In the genomic region with DNA sequence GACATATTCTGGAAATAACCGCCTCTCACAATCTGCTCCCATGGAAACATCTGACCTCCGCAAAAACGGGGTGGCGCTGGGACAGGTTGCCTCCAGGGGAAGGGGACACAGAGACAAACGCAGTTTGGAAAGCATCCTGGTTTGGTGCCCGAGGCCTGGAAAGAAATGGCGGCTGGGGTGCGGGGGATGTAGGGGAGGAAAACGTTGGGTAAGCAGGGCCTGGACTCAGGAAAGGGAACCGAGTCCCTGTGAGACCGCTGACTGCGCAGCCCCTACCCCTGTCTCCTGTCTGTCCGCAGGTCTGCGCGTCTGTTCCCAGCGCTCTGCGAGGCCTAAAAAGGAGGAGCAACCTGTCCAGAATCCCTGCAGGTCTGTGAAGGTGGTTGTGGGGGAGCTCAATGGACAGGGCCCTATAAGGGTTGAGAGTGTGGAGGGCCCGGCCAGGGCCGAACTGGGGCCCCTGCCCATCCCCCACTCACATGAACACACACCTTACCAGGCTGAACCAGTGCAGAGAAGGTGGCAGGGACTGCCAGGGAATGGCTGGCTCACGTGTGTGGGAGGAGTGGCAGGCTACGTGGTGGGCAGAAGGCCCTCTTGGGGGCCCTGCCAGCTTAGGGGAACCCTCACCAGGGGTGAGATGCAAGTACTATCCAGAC, we compare ENCODE assay signal across 8 cellular contexts. TPM values are rescaled to one million over a fixed set of nuclear protein-coding genes. Genes with fewer than 3 reads are reported as not detected.
DNase-seq lines count a peak whose midpoint lies in the region; ATAC-seq, FAIRE-seq and TF ChIP-seq lines count a peak whose summit lies in the region.

No MANE protein-coding gene starts in this region.

- no peaks in the 10 kb centered on the region for H3K27me3 ChIP-seq in suprapubic skin

- CTCF ChIA-PET in activated CD4-positive, alpha-beta T cell treated with anti-CD3 and anti-CD28 coated beads, Interleukin-2, amount 10 ng/mL, durations not matched to agents 7 days and 5 days (lab: Charles Lee), result no interaction called here

- TF ChIP-seq EP300 in suprapubic skin (IDR thresholded peaks at IDR 0.05), result no peak

- H3K4me3 ChIP-seq in kidney (ENCODE audit: low read length in 2 of 2) (peak overlapping the region; percentile 55 to 71), suprapubic skin (peak overlapping the region; percentile 63)

- H3K9me3 Mint-ChIP-seq in activated CD4-positive, alpha-beta T cell treated with anti-CD3 and anti-CD28 coated beads, Interleukin-2, amount 10 ng/mL, durations not matched to agents 7 days and 5 days, result no peaks in the 10 kb centered on the region

- TF ChIP-seq CTCF in kidney (IDR thresholded peaks at IDR 0.05; ENCODE audit: borderline replicate concordance, extremely low read depth, insufficient read depth) (no peak), suprapubic skin (IDR thresholded peaks at IDR 0.05) (no peak)

- no peak for FAIRE-seq in kidney (lab: Jason Lieb, UNC)

- ATAC-seq in HG03196 (IDR thresholded peaks at IDR 0.05; ENCODE audit: unreplicated experiment), result peak; percentile 34
- ATAC-seq in GM19467 (IDR thresholded peaks at IDR 0.05; ENCODE audit: unreplicated experiment), result no peak

- intact Hi-C loops in kidney (cut with DNase I), result no loop called here

- H3K27ac ChIP-seq in kidney (ENCODE audit: low read depth in 2 of 2, low read length in 2 of 2) (peak overlapping the region; percentile 89 to 93), suprapubic skin (peak overlapping the region; percentile 86)

- no peak overlapping the region for H3K27ac Mint-ChIP-seq in activated CD4-positive, alpha-beta T cell treated with anti-CD3 and anti-CD28 coated beads, Interleukin-2, amount 10 ng/mL, durations not matched to agents 7 days and 5 days

- WGBS in suprapubic skin, result 28% methylated on average over 21 of the region's 21 CpGs

- H3K27me3 Mint-ChIP-seq in activated CD4-positive, alpha-beta T cell treated with anti-CD3 and anti-CD28 coated beads, Interleukin-2, amount 10 ng/mL, durations not matched to agents 7 days and 5 days, result peaks cover 12% of the 10 kb centered on the region

- DNase-seq in activated CD4-positive, alpha-beta T cell treated with anti-CD3 and anti-CD28 coated beads, Interleukin-2, amount 10 ng/mL, durations not matched to agents 7 days and 5 days, result no peak
- no peak for DNase-seq in activated CD4-positive, alpha-beta T cell treated with anti-CD3 and anti-CD28 coated beads for 4 hours
- peak; percentile 5 for DNase-seq in astrocyte of the hippocampus (ENCODE audit: low read depth, low spot score)
- DNase-seq in kidney, result peak; percentile 78
- peak in 1 of 2 donors; percentile 63 for DNase-seq in suprapubic skin (ENCODE audit: low spot score in 2 of 2)
- no peak for DNase-seq in middle frontal gyrus (ENCODE audit: extremely low spot score, low spot score)

- peak overlapping the region; percentile 73 for H3K4me3 Mint-ChIP-seq in activated CD4-positive, alpha-beta T cell treated with anti-CD3 and anti-CD28 coated beads, Interleukin-2, amount 10 ng/mL, durations not matched to agents 7 days and 5 days

- H3K4me1 Mint-ChIP-seq in activated CD4-positive, alpha-beta T cell treated with anti-CD3 and anti-CD28 coated beads, Interleukin-2, amount 10 ng/mL, durations not matched to agents 7 days and 5 days, result peaks cover 7% of the 10 kb centered on the region

- POLR2A ChIA-PET in activated CD4-positive, alpha-beta T cell treated with anti-CD3 and anti-CD28 coated beads, Interleukin-2, amount 10 ng/mL, durations not matched to agents 7 days and 5 days (lab: Charles Lee), result no interaction called here

- H3K9me3 ChIP-seq in kidney (ENCODE audit: control insufficient read depth in 1 of 2, low read length in 2 of 2), result no peaks in the 10 kb centered on the region
- H3K9me3 ChIP-seq in suprapubic skin, result no peaks in the 10 kb centered on the region

- TF ChIP-seq POLR2A in suprapubic skin (IDR thresholded peaks at IDR 0.05), result no peak

- H3K4me1 ChIP-seq in kidney (ENCODE audit: control insufficient read depth in 1 of 2, insufficient read depth in 1 of 2, low read depth in 1 of 2, low read length in 2 of 2) (no peaks in the 10 kb centered on the region), suprapubic skin (peaks cover 7% of the 10 kb centered on the region)

- H3K36me3 Mint-ChIP-seq in activated CD4-positive, alpha-beta T cell treated with anti-CD3 and anti-CD28 coated beads, Interleukin-2, amount 10 ng/mL, durations not matched to agents 7 days and 5 days (ENCODE audit: low read depth), result peaks cover 1% of the 10 kb centered on the region

- H3K36me3 ChIP-seq in kidney (ENCODE audit: control insufficient read depth in 1 of 2, insufficient read depth in 2 of 2, low read length in 2 of 2), result no peaks in the 10 kb centered on the region
- H3K36me3 ChIP-seq in suprapubic skin, result no peaks in the 10 kb centered on the region

- peak overlapping the region; percentile 65 to 69 for H3K9ac ChIP-seq in kidney (ENCODE audit: low read length in 2 of 2)

RNA-seq across cellular contexts. Expression of gene TCEAL3, which starts 0.7 kb away (rescaled TPM):
- 1 to 10 TPM; 2.1 to 4.0 TPM for total RNA-seq in activated CD4-positive, alpha-beta T cell treated with anti-CD3 and anti-CD28 coated beads, Interleukin-2, amount 10 ng/mL, durations not matched to agents 7 days and 5 days
- total RNA-seq in kidney (34.2 TPM), suprapubic skin (10 to 100 TPM in 3 of 4 donors, 1 to 10 TPM in 1; 9.2 to 18.3 (median 13.8) TPM)
- 70.1 TPM for polyA plus RNA-seq in kidney (ENCODE audit: insufficient read depth, low read depth, low replicate concordance)

RNA-seq across cellular contexts. Expression of gene TCEAL1, which starts 20.3 kb away (rescaled TPM):
- 1 to 10 TPM; 5.7 to 6.2 TPM for total RNA-seq in activated CD4-positive, alpha-beta T cell treated with anti-CD3 and anti-CD28 coated beads, Interleukin-2, amount 10 ng/mL, durations not matched to agents 7 days and 5 days
- total RNA-seq in kidney (30.3 TPM), suprapubic skin (10 to 100 TPM; 49.3 to 63.1 (median 54.3) TPM)
- 32.5 TPM for polyA plus RNA-seq in kidney (ENCODE audit: insufficient read depth, low read depth, low replicate concordance)

RNA-seq across cellular contexts. Expression of gene TCEAL4, which starts 23.1 kb away (rescaled TPM):
- 1 to 10 TPM; 4.9 to 5.1 TPM for total RNA-seq in activated CD4-positive, alpha-beta T cell treated with anti-CD3 and anti-CD28 coated beads, Interleukin-2, amount 10 ng/mL, durations not matched to agents 7 days and 5 days
- 96.8 TPM for total RNA-seq in kidney
- 193 TPM for polyA plus RNA-seq in kidney (ENCODE audit: insufficient read depth, low read depth, low replicate concordance)
- total RNA-seq in suprapubic skin, result 10 to 100 TPM; 56.3 to 71.1 (median 67.4) TPM

Comparison
In these comparisons a context has a peak if more than half of its experiments do, and no peak if none do; other contexts are left out.
1. DNase-seq: peak in astrocyte of the hippocampus (single experiment) and kidney (single experiment); none in activated CD4-positive, alpha-beta T cell treated with anti-CD3 and anti-CD28 coated beads, Interleukin-2, amount 10 ng/mL, durations not matched to agents 7 days and 5 days (single experiment), activated CD4-positive, alpha-beta T cell treated with anti-CD3 and anti-CD28 coated beads for 4 hours (0 of 2) and middle frontal gyrus (single experiment).
2. RNA of gene TCEAL4, which starts 23.1 kb away (total RNA-seq): 96.8 TPM in kidney (single experiment) and 56.3 to 71.1 TPM in suprapubic skin; 4.9 to 5.1 TPM in activated CD4-positive, alpha-beta T cell treated with anti-CD3 and anti-CD28 coated beads, Interleukin-2, amount 10 ng/mL, durations not matched to agents 7 days and 5 days; every median in the first group is over 4 times any median in the second.